In the genomic region with DNA sequence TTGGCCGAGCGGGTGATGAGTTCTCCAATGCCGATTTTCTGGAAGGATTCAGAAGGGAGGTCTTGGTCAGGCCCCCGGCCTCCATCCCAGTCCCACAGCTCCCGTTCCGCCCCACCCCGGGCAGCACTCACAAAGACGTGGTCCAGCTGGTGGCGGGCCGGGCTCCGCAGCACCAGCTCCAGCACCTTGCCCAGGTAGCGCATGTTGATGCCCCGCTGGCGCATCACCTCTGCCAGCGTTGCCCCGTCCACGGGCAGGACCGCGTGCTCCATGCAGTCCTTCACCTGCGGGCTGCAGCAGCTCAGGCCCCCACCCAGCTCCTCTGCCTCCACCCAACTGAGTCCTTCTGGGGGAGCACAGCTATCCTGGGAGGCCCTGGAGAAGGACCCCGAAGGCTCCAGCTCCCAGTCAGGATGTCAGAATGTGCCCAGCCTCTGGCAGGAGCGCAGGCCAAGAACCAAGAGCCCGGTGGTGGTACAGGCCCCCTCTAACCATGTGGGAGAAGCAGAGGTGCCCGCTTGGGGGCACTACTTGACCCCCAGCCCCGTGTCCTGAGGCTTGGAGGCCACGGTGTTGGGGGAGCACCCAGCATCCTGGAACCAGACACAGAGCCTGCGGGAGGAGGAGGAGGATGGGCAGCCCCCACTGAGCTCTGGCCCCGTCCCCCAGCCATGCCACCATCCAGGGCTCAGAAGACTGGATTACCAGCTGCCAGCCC, we compare ENCODE assay signal across 1 cellular context.
TF ChIP-seq lines count a peak whose summit lies in the region.

No MANE protein-coding gene starts in this region.

TF ChIP-seq in WTC11, 78 proteins besides CTCF, POLR2A, EP300 and RAD21 (continued from another document):
- TF ChIP-seq, protein P1, sequence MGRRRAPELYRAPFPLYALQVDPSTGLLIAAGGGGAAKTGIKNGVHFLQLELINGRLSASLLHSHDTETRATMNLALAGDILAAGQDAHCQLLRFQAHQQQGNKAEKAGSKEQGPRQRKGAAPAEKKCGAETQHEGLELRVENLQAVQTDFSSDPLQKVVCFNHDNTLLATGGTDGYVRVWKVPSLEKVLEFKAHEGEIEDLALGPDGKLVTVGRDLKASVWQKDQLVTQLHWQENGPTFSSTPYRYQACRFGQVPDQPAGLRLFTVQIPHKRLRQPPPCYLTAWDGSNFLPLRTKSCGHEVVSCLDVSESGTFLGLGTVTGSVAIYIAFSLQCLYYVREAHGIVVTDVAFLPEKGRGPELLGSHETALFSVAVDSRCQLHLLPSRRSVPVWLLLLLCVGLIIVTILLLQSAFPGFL (CRISPR knock-in tag; IDR thresholded peaks at IDR 0.05; ENCODE audit: borderline replicate concordance), result no peak
- TF ChIP-seq, protein P2, sequence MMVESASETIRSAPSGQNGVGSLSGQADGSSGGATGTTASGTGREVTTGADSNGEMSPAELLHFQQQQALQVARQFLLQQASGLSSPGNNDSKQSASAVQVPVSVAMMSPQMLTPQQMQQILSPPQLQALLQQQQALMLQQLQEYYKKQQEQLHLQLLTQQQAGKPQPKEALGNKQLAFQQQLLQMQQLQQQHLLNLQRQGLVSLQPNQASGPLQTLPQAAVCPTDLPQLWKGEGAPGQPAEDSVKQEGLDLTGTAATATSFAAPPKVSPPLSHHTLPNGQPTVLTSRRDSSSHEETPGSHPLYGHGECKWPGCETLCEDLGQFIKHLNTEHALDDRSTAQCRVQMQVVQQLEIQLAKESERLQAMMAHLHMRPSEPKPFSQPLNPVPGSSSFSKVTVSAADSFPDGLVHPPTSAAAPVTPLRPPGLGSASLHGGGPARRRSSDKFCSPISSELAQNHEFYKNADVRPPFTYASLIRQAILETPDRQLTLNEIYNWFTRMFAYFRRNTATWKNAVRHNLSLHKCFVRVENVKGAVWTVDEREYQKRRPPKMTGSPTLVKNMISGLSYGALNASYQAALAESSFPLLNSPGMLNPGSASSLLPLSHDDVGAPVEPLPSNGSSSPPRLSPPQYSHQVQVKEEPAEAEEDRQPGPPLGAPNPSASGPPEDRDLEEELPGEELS (CRISPR knock-in tag; IDR thresholded peaks at IDR 0.05), result no peak
- TF ChIP-seq, protein P3, sequence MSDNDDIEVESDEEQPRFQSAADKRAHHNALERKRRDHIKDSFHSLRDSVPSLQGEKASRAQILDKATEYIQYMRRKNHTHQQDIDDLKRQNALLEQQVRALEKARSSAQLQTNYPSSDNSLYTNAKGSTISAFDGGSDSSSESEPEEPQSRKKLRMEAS (CRISPR knock-in tag; IDR thresholded peaks at IDR 0.05), result no peak
- no peak for TF ChIP-seq ZBTB21 (CRISPR knock-in tag; IDR thresholded peaks at IDR 0.05; ENCODE audit: borderline replicate concordance)
- no peak for TF ChIP-seq ZNF423 (CRISPR knock-in tag; IDR thresholded peaks at IDR 0.05)
- no peak for TF ChIP-seq NFE2L1 (CRISPR knock-in tag; IDR thresholded peaks at IDR 0.05)
- TF ChIP-seq OVOL2 (CRISPR knock-in tag; IDR thresholded peaks at IDR 0.05; ENCODE audit: borderline replicate concordance), result no peak
- TF ChIP-seq GABPB1 (CRISPR knock-in tag; IDR thresholded peaks at IDR 0.05), result no peak
- TF ChIP-seq IRF2 (CRISPR knock-in tag; IDR thresholded peaks at IDR 0.05; ENCODE audit: borderline replicate concordance, low read depth), result no peak
- TF ChIP-seq HMGA2 (CRISPR knock-in tag; IDR thresholded peaks at IDR 0.05), result no peak
- TF ChIP-seq ZNF138 (CRISPR knock-in tag; conservative IDR thresholded peaks at IDR 0.05), result no peak
